Comparison of ENCODE assay signal across 28 cellular contexts in genomic region chr12:124578445-124578844, GRCh38. TPM values are rescaled to one million over a fixed set of nuclear protein-coding genes. Genes with fewer than 3 reads are reported as not detected.
DNase-seq lines count a peak whose midpoint lies in the region; ATAC-seq, FAIRE-seq and TF ChIP-seq lines count a peak whose summit lies in the region.
"Had no signal": no experiment of that assay in that cellular context is flagged by ENCODE, and none has a peak within 500 bp of the region (broad histone marks: within the 10 kb centered on the region; RNA-seq: fewer than 3 reads in every experiment).

No MANE protein-coding gene starts in this region.

- no peaks in the 10 kb centered on the region for H3K27me3 Mint-ChIP-seq in neural crest cell (ENCODE audit: low read depth)

- TF ChIP-seq RAD21 in H1 (IDR thresholded peaks at IDR 0.05 in 1 of 2, conservative IDR thresholded peaks at IDR 0.05 in 1 of 2; ENCODE audit: low read depth in 2 of 2, low read length in 2 of 2): peak in 1 of 2 experiments; percentile 52; a peak in 2 of 4 replicates

- ATAC-seq in GM21447 (IDR thresholded peaks at IDR 0.05; ENCODE audit: unreplicated experiment) (no peak), HG03135 (IDR thresholded peaks at IDR 0.05; ENCODE audit: unreplicated experiment) (no peak)
- ATAC-seq: stimulated activated naive B cell treated with anti-CD40 and anti-IgM and Interleukin-4, amounts not matched to agents 10 μg/mL and 1 μg/mL and 100 μg/mL, for 72 hours had no signal

- no peak overlapping the region for H3K4me3 Mint-ChIP-seq in neural crest cell
- H3K4me3 Mint-ChIP-seq: activated CD4-positive, alpha-beta T cell treated with anti-CD3 and anti-CD28 coated beads, Interleukin-2, amount 10 ng/mL, durations not matched to agents 24 days and 14 days; nephron progenitor cell; stimulated activated naive B cell treated with anti-CD40 and anti-IgM and Interleukin-4, amounts not matched to agents 10 μg/mL and 1 μg/mL and 100 μg/mL, for 72 hours had no signal

- no peak for FAIRE-seq in H1 (lab: Jason Lieb, UNC)
- FAIRE-seq: astrocyte, endometrium had no signal

- peak overlapping the region; percentile 75; the same call in 1 of the 2 replicates for H2BK12ac ChIP-seq in H1 (ENCODE audit: low read depth, low read length)

- H3K9me3 ChIP-seq in H1 (ENCODE audit: insufficient read depth in 2 of 2, low read depth in 1 of 2, low read length in 1 of 2): peaks cover 5% of the 10 kb centered on the region in 2 experiments; a peak in 2 of 4 replicates
- H3K9me3 ChIP-seq: ovary, SJCRH30 had no signal

- TF ChIP-seq POLR2A in H1 (IDR thresholded peaks at IDR 0.05; ENCODE audit: control extremely low read depth in 1 of 2, low read depth in 2 of 2, low read length in 2 of 2): no peak

- H3K79me1 ChIP-seq in H1 (ENCODE audit: low read depth, low read length): no peaks in the 10 kb centered on the region

- peaks cover 4% of the 10 kb centered on the region for H3K9me3 Mint-ChIP-seq in neural crest cell

- peaks cover 8% of the 10 kb centered on the region for H3K4me1 Mint-ChIP-seq in neural crest cell
- H3K4me1 Mint-ChIP-seq: activated CD4-positive, alpha-beta T cell treated with anti-CD3 and anti-CD28 coated beads, Interleukin-2, amount 10 ng/mL, durations not matched to agents 24 days and 14 days had no signal

- H3K18ac ChIP-seq in H1 (ENCODE audit: extremely low read depth, low read length): no peak overlapping the region; the same call in 1 of the 2 replicates

- no peak overlapping the region for H2BK120ac ChIP-seq in H1 (replicated peaks; ENCODE audit: low read depth, low read length)

- POLR2A ChIA-PET in RWPE1 (lab: Yijun Ruan, JAX; ENCODE audit: low non-redundant PET): no interaction called here
- POLR2A ChIA-PET in H1 (lab: Charles Lee; ENCODE audit: partially characterized antibody): interaction anchor here (0.9 kb wide), 1 partner anchor 11 kb away, joined by 3 read pairs; the partner anchor contains the start of gene NCOR2
- POLR2A ChIA-PET in HEK293T (lab: Yijun Ruan, JAX): interaction anchor here (0.9 kb wide), 1 partner anchor 12 kb away, joined by 3 read pairs; no protein-coding TSS in a partner anchor

- DNase-seq in H7: peak; percentile 69
- no peak for DNase-seq in RWPE1 (ENCODE audit: low spot score)
- DNase-seq in H1 (ENCODE audit: low read depth in 1 of 2, low spot score in 2 of 2): no peak
- no peak for DNase-seq in neural crest cell (ENCODE audit: low read depth, low spot score)
- DNase-seq in NCI-H128 (lab: John Stamatoyannopoulos, UW; ENCODE audit: unreplicated experiment): no peak
- no peak for DNase-seq in HEK293T (ENCODE audit: extremely low spot score)
- DNase-seq: activated CD4-positive, alpha-beta T cell treated with anti-CD3 and anti-CD28 coated beads, Interleukin-2, amount 10 ng/mL, durations not matched to agents 24 days and 14 days; activated gamma-delta T cell; activated T-cell treated with anti-CD3 and anti-CD28 coated beads, Interleukin-2, amount 50 U/mL, for 1 hour; Caco-2; central memory CD4-positive, alpha-beta T cell; Karpas-422; MV-4-11; NCI-H1436 treated with DMSO at 0.1 percent for 48 hours; NCI-H2107; NCI-H774; nephron progenitor cell; ovary; SJCRH30; stimulated activated naive B cell treated with anti-CD40 and anti-IgM and Interleukin-4, amounts not matched to agents 10 μg/mL and 1 μg/mL and 100 μg/mL, for 72 hours; substantia nigra; T1000 had no signal

- no peak overlapping the region for H3K56ac ChIP-seq in H1 (replicated peaks; ENCODE audit: insufficient read length, low read depth, low read length)

- CTCF ChIA-PET in RWPE1 (lab: Yijun Ruan, JAX): no interaction called here
- CTCF ChIA-PET in H1 (lab: Charles Lee; ENCODE audit: partially characterized antibody): interaction anchor here (0.6 to 2.0 kb wide), 7 partner anchors 9 to 178 kb away, joined by 3 to 14 read pairs (median 4); no protein-coding TSS in a partner anchor
- CTCF ChIA-PET in HEK293T (lab: Yijun Ruan, JAX): no interaction called here

- H3K27ac ChIP-seq in RWPE1: peak overlapping the region; percentile 79
- no peak overlapping the region for H3K27ac ChIP-seq in H1 (ENCODE audit: low read depth, low read length)
- H3K27ac ChIP-seq: hepatocyte, ovary, SJCRH30 had no signal

- no peak overlapping the region for H2BK15ac ChIP-seq in H1 (ENCODE audit: low read length)

- no peak for TF ChIP-seq EP300 in H1 (IDR thresholded peaks at IDR 0.05; ENCODE audit: borderline replicate concordance in 1 of 2, low read depth in 2 of 2, low read length in 2 of 2)

- 0 out of 2 replicates have a peak overlapping the region, but pooled peaks have one; percentile 32 for H2BK20ac ChIP-seq in H1 (ENCODE audit: low read length)

- H3K79me2 ChIP-seq in H1 (ENCODE audit: control insufficient read depth in 1 of 2, insufficient read depth in 2 of 2, low read length in 2 of 2): no peaks in the 10 kb centered on the region
- H3K79me2 ChIP-seq: hepatocyte had no signal

- H4K5ac ChIP-seq in H1 (ENCODE audit: insufficient read length, low read depth, low read length): no peak overlapping the region

- H3K4ac ChIP-seq in H1 (replicated peaks; ENCODE audit: insufficient read length, low read depth, low read length): no peak overlapping the region

- no peak overlapping the region for H3K27ac Mint-ChIP-seq in neural crest cell (ENCODE audit: unreplicated experiment)
- H3K27ac Mint-ChIP-seq: activated CD4-positive, alpha-beta T cell treated with anti-CD3 and anti-CD28 coated beads, Interleukin-2, amount 10 ng/mL, durations not matched to agents 24 days and 14 days; nephron progenitor cell; stimulated activated naive B cell treated with anti-CD40 and anti-IgM and Interleukin-4, amounts not matched to agents 10 μg/mL and 1 μg/mL and 100 μg/mL, for 72 hours had no signal

- no peak overlapping the region for H3K9ac ChIP-seq in H1 (replicated peaks in 1 of 4; ENCODE audit: extremely low read depth in 1 of 4, low read depth in 3 of 4, low read length in 3 of 4)

- no peaks in the 10 kb centered on the region for H3K36me3 Mint-ChIP-seq in neural crest cell (ENCODE audit: low read depth)

- no peak overlapping the region; the same call in 1 of the 2 replicates for H4K8ac ChIP-seq in H1 (ENCODE audit: extremely low read depth, insufficient read depth, low read length)

- H4K20me1 ChIP-seq in H1 (replicated peaks in 1 of 2; ENCODE audit: control insufficient read depth in 1 of 2, insufficient read depth in 2 of 2, low read length in 2 of 2): no peaks in the 10 kb centered on the region

- no peaks in the 10 kb centered on the region for H3K27me3 ChIP-seq in H7 (ENCODE audit: control insufficient read depth, insufficient read depth, low read length)
- no peaks in the 10 kb centered on the region for H3K27me3 ChIP-seq in H1 (replicated peaks in 1 of 4; ENCODE audit: control insufficient read depth in 3 of 4, extremely low read depth in 1 of 4, insufficient read depth in 3 of 4, low read length in 3 of 4)
- H3K27me3 ChIP-seq: hepatocyte, ovary, SJCRH30 had no signal

- H3K4me3 ChIP-seq in H7 (ENCODE audit: insufficient read depth, low read depth, low read length): no peak overlapping the region
- no peak overlapping the region for H3K4me3 ChIP-seq in H1 (ENCODE audit: extremely low read depth in 1 of 4, insufficient read depth in 2 of 4, low read depth in 3 of 4, low read length in 4 of 4)
- H3K4me3 ChIP-seq: hepatocyte, ovary, SJCRH30, skin epidermis had no signal

- H3K36me3 ChIP-seq in H7 (replicated peaks; ENCODE audit: control insufficient read depth, insufficient read depth, low read length) (no peaks in the 10 kb centered on the region), H1 (ENCODE audit: control insufficient read depth in 2 of 4, insufficient read depth in 4 of 4, low read length in 3 of 4) (no peaks in the 10 kb centered on the region)
- H3K36me3 ChIP-seq: ovary, SJCRH30 had no signal

- WGBS in H1 (ENCODE audit: extremely low coverage in 1 of 2, insufficient coverage in 1 of 2, insufficient read length in 1 of 2, insufficient replicate concordance in 2 of 2, low coverage in 1 of 2, low lambda C conversion rate in 2 of 2, missing lambda C conversion rate in 1 of 2), 2 experiments: 88% methylated on average over 8 of the region's 8 CpGs; no CpG with 5 or more reads in 1 of the 2 experiments

- no peak overlapping the region for H3K23ac ChIP-seq in H1 (ENCODE audit: insufficient read length)

- no peaks in the 10 kb centered on the region; the same call in 1 of the 2 replicates for H3K23me2 ChIP-seq in H1 (ENCODE audit: low read depth, low read length)

- H3K4me1 ChIP-seq in H1 (replicated peaks in 1 of 4; ENCODE audit: control insufficient read depth in 3 of 4, insufficient read depth in 4 of 4, low read length in 3 of 4): peaks cover 0 to 11% (median 5%) of the 10 kb centered on the region in 4 experiments; a peak in 6 of 7 replicates
- H3K4me1 ChIP-seq: Caco-2 had no signal

- H2BK5ac ChIP-seq in H1 (ENCODE audit: low read depth, low read length): peak overlapping the region; percentile 80; the same call in 1 of the 2 replicates

- no peak overlapping the region for H2AK5ac ChIP-seq in H1 (ENCODE audit: low read depth, low read length)

- H2AFZ ChIP-seq in H1 (ENCODE audit: low read length): no peak overlapping the region
- H2AFZ ChIP-seq: hepatocyte had no signal

- no peak overlapping the region for H3K14ac ChIP-seq in H1 (ENCODE audit: insufficient read length)

- peak overlapping the region; percentile 44 for H4K91ac ChIP-seq in H1 (replicated peaks; ENCODE audit: insufficient read length, low read length)

- TF ChIP-seq CTCF in RWPE1 (conservative IDR thresholded peaks at IDR 0.05; ENCODE audit: low read depth) (no peak), H1 (IDR thresholded peaks at IDR 0.05; ENCODE audit: control extremely low read depth in 1 of 3, insufficient read depth in 1 of 3, low read depth in 1 of 3, low read length in 3 of 3) (peak; percentile 41 to 45 (median 42)), neural crest cell (conservative IDR thresholded peaks at IDR 0.05) (peak; percentile 25)

- H3K4me2 ChIP-seq in H1 (ENCODE audit: insufficient read depth in 1 of 2, low read depth in 2 of 2, low read length in 2 of 2): no peak overlapping the region
- H3K4me2 ChIP-seq: hepatocyte had no signal

TF ChIP-seq in H1, 55 proteins besides CTCF, POLR2A, EP300 and RAD21 (continues in another document):
- TF ChIP-seq SUZ12 (IDR thresholded peaks at IDR 0.05; ENCODE audit: low read length): no peak

TF ChIP-seq in HEK293T, 16 proteins besides CTCF, POLR2A, EP300 and RAD21:
- TF ChIP-seq SUZ12 (IDR thresholded peaks at IDR 0.05) (no peak), TARDBP (IDR thresholded peaks at IDR 0.05) (no peak), L3MBTL2 (conservative IDR thresholded peaks at IDR 0.05) (no peak)

RNA-seq across cellular contexts. Expression of gene NCOR2, which starts 11.0 kb away (rescaled TPM):
- 25.1 and 27.2 TPM in 2 replicates for total RNA-seq in H7 (2014; rRNA removed; shearing (Covaris generic))
- total RNA-seq in H1 (2021; fragmentation: NEBNext Ultra II Directional; extraction: Animal tissue kit (Norgen Biotek cat#: 25700)): 275 TPM in 2 replicates
- polyA plus RNA-seq in H1 (2011; rRNA removed): 14.8 and 25.3 TPM in 2 replicates
- polyA plus RNA-seq in H1 (2011; cell fraction: cytosol; rRNA removed): 13.5 TPM
- polyA plus RNA-seq in H1 (2011; cell fraction: nucleus; rRNA removed): 54.3 TPM
- 125 to 153 TPM (median 138 TPM) in 4 replicates for polyA plus RNA-seq in H1 (2012, experiment 1 of 2)
- polyA plus RNA-seq in H1 (2012, experiment 2 of 2): 70.3 TPM
- 103 TPM for polyA plus RNA-seq in H1 (2013, experiment 1 of 2)
- 111 TPM for polyA plus RNA-seq in H1 (2013, experiment 2 of 2)
- 28.8 and 30.2 TPM in 2 replicates for polyA minus RNA-seq in H1 (2011; rRNA and poly(A)+ RNA removed)
- polyA minus RNA-seq in H1 (2011; cell fraction: cytosol; rRNA and poly(A)+ RNA removed): 93.4 TPM
- 81.3 TPM for polyA minus RNA-seq in H1 (2011; cell fraction: nucleus; rRNA and poly(A)+ RNA removed)
- total RNA-seq in neural crest cell: 143 and 144 TPM in 2 replicates
